1 cellular context compared by ENCODE assay signal in the genomic region with DNA sequence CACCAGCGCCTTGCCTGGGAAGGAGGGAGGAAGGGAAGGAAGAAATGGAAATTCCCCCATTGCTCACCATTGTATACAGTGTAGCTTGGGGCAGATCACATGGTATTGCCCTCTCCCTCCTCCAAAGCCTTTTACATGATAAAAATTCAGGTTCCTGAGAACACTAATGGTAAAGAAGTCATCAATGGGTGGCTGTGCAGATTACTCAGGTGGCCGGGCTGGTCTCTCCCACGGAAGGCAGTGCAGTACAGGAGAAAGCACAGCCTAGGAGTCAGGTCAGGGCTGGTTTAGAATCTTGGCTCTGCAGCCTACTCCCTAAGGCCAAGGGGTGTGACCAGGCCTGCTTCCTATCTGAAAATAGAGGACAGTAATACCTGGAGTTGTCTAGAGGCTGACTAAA.
TF ChIP-seq lines count a peak whose summit lies in the region.

No MANE protein-coding gene starts in this region.

TF ChIP-seq in GM12878, 131 proteins besides CTCF, POLR2A, EP300 and RAD21 (continued from another document):
- TF ChIP-seq, protein P1, sequence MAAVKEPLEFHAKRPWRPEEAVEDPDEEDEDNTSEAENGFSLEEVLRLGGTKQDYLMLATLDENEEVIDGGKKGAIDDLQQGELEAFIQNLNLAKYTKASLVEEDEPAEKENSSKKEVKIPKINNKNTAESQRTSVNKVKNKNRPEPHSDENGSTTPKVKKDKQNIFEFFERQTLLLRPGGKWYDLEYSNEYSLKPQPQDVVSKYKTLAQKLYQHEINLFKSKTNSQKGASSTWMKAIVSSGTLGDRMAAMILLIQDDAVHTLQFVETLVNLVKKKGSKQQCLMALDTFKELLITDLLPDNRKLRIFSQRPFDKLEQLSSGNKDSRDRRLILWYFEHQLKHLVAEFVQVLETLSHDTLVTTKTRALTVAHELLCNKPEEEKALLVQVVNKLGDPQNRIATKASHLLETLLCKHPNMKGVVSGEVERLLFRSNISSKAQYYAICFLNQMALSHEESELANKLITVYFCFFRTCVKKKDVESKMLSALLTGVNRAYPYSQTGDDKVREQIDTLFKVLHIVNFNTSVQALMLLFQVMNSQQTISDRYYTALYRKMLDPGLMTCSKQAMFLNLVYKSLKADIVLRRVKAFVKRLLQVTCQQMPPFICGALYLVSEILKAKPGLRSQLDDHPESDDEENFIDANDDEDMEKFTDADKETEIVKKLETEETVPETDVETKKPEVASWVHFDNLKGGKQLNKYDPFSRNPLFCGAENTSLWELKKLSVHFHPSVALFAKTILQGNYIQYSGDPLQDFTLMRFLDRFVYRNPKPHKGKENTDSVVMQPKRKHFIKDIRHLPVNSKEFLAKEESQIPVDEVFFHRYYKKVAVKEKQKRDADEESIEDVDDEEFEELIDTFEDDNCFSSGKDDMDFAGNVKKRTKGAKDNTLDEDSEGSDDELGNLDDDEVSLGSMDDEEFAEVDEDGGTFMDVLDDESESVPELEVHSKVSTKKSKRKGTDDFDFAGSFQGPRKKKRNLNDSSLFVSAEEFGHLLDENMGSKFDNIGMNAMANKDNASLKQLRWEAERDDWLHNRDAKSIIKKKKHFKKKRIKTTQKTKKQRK (IDR thresholded peaks at IDR 0.05; ENCODE audit: low read depth, low read length): no peak
- TF ChIP-seq SUZ12 (IDR thresholded peaks at IDR 0.05; ENCODE audit: unreplicated experiment) (no peak), ZNF24 (IDR thresholded peaks at IDR 0.05) (no peak), CBX3 (IDR thresholded peaks at IDR 0.05; ENCODE audit: borderline replicate concordance, low read depth) (no peak), RUNX3 (IDR thresholded peaks at IDR 0.05; ENCODE audit: low read length) (no peak), NRF1 (conservative IDR thresholded peaks at IDR 0.05; ENCODE audit: low read depth, low read length) (no peak)
- TF ChIP-seq, protein P2, sequence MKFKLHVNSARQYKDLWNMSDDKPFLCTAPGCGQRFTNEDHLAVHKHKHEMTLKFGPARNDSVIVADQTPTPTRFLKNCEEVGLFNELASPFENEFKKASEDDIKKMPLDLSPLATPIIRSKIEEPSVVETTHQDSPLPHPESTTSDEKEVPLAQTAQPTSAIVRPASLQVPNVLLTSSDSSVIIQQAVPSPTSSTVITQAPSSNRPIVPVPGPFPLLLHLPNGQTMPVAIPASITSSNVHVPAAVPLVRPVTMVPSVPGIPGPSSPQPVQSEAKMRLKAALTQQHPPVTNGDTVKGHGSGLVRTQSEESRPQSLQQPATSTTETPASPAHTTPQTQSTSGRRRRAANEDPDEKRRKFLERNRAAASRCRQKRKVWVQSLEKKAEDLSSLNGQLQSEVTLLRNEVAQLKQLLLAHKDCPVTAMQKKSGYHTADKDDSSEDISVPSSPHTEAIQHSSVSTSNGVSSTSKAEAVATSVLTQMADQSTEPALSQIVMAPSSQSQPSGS (IDR thresholded peaks at IDR 0.05; ENCODE audit: low read length): no peak
- TF ChIP-seq, protein P3, sequence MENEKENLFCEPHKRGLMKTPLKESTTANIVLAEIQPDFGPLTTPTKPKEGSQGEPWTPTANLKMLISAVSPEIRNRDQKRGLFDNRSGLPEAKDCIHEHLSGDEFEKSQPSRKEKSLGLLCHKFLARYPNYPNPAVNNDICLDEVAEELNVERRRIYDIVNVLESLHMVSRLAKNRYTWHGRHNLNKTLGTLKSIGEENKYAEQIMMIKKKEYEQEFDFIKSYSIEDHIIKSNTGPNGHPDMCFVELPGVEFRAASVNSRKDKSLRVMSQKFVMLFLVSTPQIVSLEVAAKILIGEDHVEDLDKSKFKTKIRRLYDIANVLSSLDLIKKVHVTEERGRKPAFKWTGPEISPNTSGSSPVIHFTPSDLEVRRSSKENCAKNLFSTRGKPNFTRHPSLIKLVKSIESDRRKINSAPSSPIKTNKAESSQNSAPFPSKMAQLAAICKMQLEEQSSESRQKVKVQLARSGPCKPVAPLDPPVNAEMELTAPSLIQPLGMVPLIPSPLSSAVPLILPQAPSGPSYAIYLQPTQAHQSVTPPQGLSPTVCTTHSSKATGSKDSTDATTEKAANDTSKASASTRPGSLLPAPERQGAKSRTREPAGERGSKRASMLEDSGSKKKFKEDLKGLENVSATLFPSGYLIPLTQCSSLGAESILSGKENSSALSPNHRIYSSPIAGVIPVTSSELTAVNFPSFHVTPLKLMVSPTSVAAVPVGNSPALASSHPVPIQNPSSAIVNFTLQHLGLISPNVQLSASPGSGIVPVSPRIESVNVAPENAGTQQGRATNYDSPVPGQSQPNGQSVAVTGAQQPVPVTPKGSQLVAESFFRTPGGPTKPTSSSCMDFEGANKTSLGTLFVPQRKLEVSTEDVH (IDR thresholded peaks at IDR 0.05; ENCODE audit: low read depth, partially characterized antibody): no peak
- TF ChIP-seq, protein P4, sequence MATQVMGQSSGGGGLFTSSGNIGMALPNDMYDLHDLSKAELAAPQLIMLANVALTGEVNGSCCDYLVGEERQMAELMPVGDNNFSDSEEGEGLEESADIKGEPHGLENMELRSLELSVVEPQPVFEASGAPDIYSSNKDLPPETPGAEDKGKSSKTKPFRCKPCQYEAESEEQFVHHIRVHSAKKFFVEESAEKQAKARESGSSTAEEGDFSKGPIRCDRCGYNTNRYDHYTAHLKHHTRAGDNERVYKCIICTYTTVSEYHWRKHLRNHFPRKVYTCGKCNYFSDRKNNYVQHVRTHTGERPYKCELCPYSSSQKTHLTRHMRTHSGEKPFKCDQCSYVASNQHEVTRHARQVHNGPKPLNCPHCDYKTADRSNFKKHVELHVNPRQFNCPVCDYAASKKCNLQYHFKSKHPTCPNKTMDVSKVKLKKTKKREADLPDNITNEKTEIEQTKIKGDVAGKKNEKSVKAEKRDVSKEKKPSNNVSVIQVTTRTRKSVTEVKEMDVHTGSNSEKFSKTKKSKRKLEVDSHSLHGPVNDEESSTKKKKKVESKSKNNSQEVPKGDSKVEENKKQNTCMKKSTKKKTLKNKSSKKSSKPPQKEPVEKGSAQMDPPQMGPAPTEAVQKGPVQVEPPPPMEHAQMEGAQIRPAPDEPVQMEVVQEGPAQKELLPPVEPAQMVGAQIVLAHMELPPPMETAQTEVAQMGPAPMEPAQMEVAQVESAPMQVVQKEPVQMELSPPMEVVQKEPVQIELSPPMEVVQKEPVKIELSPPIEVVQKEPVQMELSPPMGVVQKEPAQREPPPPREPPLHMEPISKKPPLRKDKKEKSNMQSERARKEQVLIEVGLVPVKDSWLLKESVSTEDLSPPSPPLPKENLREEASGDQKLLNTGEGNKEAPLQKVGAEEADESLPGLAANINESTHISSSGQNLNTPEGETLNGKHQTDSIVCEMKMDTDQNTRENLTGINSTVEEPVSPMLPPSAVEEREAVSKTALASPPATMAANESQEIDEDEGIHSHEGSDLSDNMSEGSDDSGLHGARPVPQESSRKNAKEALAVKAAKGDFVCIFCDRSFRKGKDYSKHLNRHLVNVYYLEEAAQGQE (IDR thresholded peaks at IDR 0.05; ENCODE audit: low read depth, low read length): no peak
- TF ChIP-seq, protein P5, sequence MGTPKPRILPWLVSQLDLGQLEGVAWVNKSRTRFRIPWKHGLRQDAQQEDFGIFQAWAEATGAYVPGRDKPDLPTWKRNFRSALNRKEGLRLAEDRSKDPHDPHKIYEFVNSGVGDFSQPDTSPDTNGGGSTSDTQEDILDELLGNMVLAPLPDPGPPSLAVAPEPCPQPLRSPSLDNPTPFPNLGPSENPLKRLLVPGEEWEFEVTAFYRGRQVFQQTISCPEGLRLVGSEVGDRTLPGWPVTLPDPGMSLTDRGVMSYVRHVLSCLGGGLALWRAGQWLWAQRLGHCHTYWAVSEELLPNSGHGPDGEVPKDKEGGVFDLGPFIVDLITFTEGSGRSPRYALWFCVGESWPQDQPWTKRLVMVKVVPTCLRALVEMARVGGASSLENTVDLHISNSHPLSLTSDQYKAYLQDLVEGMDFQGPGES (IDR thresholded peaks at IDR 0.05): no peak
